In genomic region chr12:23039834-23040233, GRCh38 we compare ENCODE assay signal across 25 cellular contexts.
"Had no signal": no experiment of that assay in that cellular context is flagged by ENCODE, and none has a peak within 500 bp of the region (broad histone marks: within the 10 kb centered on the region; RNA-seq: fewer than 3 reads in every experiment).

No MANE protein-coding gene starts in this region.

- DNase-seq: cortex of kidney; effector memory CD8-positive, alpha-beta T cell; erythroblast; esophagus squamous epithelium; glutamatergic neuron; heart right ventricle; hippocampal formation; immature natural killer cell; left ventricle myocardium superior; lower lobe of right lung; naive thymus-derived CD8-positive, alpha-beta T cell; nephron progenitor cell; nucleus accumbens; right lobe of liver; small intestine; stimulated activated CD4-positive, alpha-beta T cell treated with anti-CD3 and anti-CD28 coated beads, Interleukin-15, amount 100 ng/mL, for 24 hours; stimulated activated CD4-positive, alpha-beta T cell treated with anti-CD3 and anti-CD28 coated beads, Interleukin-2, amount 100 ng/mL, for 48 hours; stimulated activated naive B cell treated with anti-CD40 and anti-IgM and Interleukin-4, amounts not matched to agents 10 μg/mL and 1 μg/mL and 100 μg/mL, for 72 hours; transverse colon; upper lobe of right lung had no signal

- H3K4me3 ChIP-seq: esophagus squamous epithelium, heart right ventricle, lower lobe of right lung, pancreas, right lobe of liver, thoracic aorta, transverse colon, upper lobe of right lung, vagina had no signal

- ATAC-seq: effector memory CD8-positive, alpha-beta T cell; heart right ventricle; left ventricle myocardium superior; lower lobe of right lung; naive thymus-derived CD8-positive, alpha-beta T cell; pancreas; right lobe of liver; stimulated activated naive B cell treated with anti-CD40 and anti-IgM and Interleukin-4, amounts not matched to agents 10 μg/mL and 1 μg/mL and 100 μg/mL, for 72 hours; upper lobe of right lung had no signal

- H3K4me1 ChIP-seq: esophagus squamous epithelium, heart right ventricle, lower lobe of right lung, pancreas, transverse colon, upper lobe of right lung, vagina had no signal

- H3K27ac ChIP-seq: esophagus squamous epithelium, heart right ventricle, lower lobe of right lung, pancreas, right lobe of liver, thoracic aorta, transverse colon, upper lobe of right lung, vagina had no signal

- FAIRE-seq: endometrium, keratinocyte, pancreas, small intestine had no signal

- H3K27me3 ChIP-seq: esophagus squamous epithelium, heart right ventricle, pancreas, right lobe of liver, transverse colon, upper lobe of right lung, vagina had no signal

- H3K9me3 ChIP-seq: esophagus squamous epithelium, heart right ventricle, lower lobe of right lung, pancreas, right lobe of liver, thoracic aorta, transverse colon, upper lobe of right lung, vagina had no signal

- H3K36me3 ChIP-seq: esophagus squamous epithelium, heart right ventricle, lower lobe of right lung, pancreas, right lobe of liver, thoracic aorta, transverse colon, upper lobe of right lung, vagina had no signal
